Comparison of ENCODE assay signal across 15 cellular contexts in genomic region chr2:7032371-7032770, GRCh38.
DNase-seq lines count a peak whose midpoint lies in the region; ATAC-seq, FAIRE-seq and TF ChIP-seq lines count a peak whose summit lies in the region.
"Had no signal": no experiment of that assay in that cellular context is flagged by ENCODE, and none has a peak within 500 bp of the region (broad histone marks: within the 10 kb centered on the region; RNA-seq: fewer than 3 reads in every experiment).

No MANE protein-coding gene starts in this region.

- H3K36me3 ChIP-seq in HepG2 (replicated peaks in 1 of 2; ENCODE audit: control insufficient read depth in 1 of 2, insufficient read depth in 2 of 2, low read length in 2 of 2) (peaks cover 5 to 22% of the 10 kb centered on the region in 2 experiments; a peak in 3 of 5 replicates), right lobe of liver (no peaks in the 10 kb centered on the region)
- H3K36me3 ChIP-seq: SJCRH30 had no signal

- H3K4me1 Mint-ChIP-seq in T-helper 17 cell = peaks cover 9% of the 10 kb centered on the region
- peaks cover 8 to 14% (median 8%) of the 10 kb centered on the region in 4 donors for H3K4me1 Mint-ChIP-seq in naive thymus-derived CD8-positive, alpha-beta T cell

- TF ChIP-seq EP300 in HepG2 (IDR thresholded peaks at IDR 0.05; ENCODE audit: low read depth in 2 of 2, low read length in 2 of 2) (no peak), HepG2 (CRISPR knock-in tag; IDR thresholded peaks at IDR 0.05; ENCODE audit: borderline replicate concordance) (no peak)

- H3K27me3 Mint-ChIP-seq in T-helper 17 cell = no peaks in the 10 kb centered on the region
- H3K27me3 Mint-ChIP-seq in naive thymus-derived CD8-positive, alpha-beta T cell = no peaks in the 10 kb centered on the region

- TF ChIP-seq POLR2A in HepG2 (IDR thresholded peaks at IDR 0.05; ENCODE audit: insufficient read depth in 1 of 2, low read depth in 2 of 2, low read length in 2 of 2) (no peak), right lobe of liver (IDR thresholded peaks at IDR 0.05) (no peak)

- TF ChIP-seq CTCF in HepG2 (CRISPR knock-in tag; IDR thresholded peaks at IDR 0.05) = no peak
- TF ChIP-seq CTCF in right lobe of liver (IDR thresholded peaks at IDR 0.05) = no peak
- TF ChIP-seq CTCF in omental fat pad (IDR thresholded peaks at IDR 0.05) = no peak

- no peak overlapping the region for H3K4me3 Mint-ChIP-seq in T-helper 17 cell
- no peak overlapping the region for H3K4me3 Mint-ChIP-seq in naive thymus-derived CD8-positive, alpha-beta T cell
- H3K4me3 Mint-ChIP-seq: CD8-positive, alpha-beta T cell; IgD-negative memory B cell had no signal

- WGBS in HepG2 (ENCODE audit: low lambda C conversion rate) = 93% methylated on average over 16 of the region's 16 CpGs
- WGBS in right lobe of liver (ENCODE audit: insufficient coverage, low coverage, low lambda C conversion rate, missing lambda C conversion rate) = 89% methylated on average over 5 of the region's 16 CpGs

- H3K9me3 ChIP-seq in HepG2 (ENCODE audit: low read length) (no peaks in the 10 kb centered on the region), right lobe of liver (no peaks in the 10 kb centered on the region), T-helper 17 cell (ENCODE audit: control insufficient read depth, low read length, poor library complexity, severe bottlenecking) (no peaks in the 10 kb centered on the region)
- H3K9me3 ChIP-seq: SJCRH30 had no signal

- POLR2A ChIA-PET in HepG2 (lab: Yijun Ruan, JAX) = interaction anchor here (1.1 kb wide), 1 partner anchor 111 kb away, joined by 3 read pairs; no protein-coding TSS in a partner anchor
- POLR2A ChIA-PET in naive thymus-derived CD8-positive, alpha-beta T cell (lab: Charles Lee) = interaction anchor here (1.1 to 1.5 kb wide), 4 partner anchors 12 to 166 kb away, joined by 3 to 5 read pairs (median 4); no protein-coding TSS in a partner anchor

- peak overlapping the region; percentile 63 for H3K27ac Mint-ChIP-seq in T-helper 17 cell
- H3K27ac Mint-ChIP-seq in naive thymus-derived CD8-positive, alpha-beta T cell = peak overlapping the region in 7 of 10 donors; percentile 17 to 77 (median 53)
- H3K27ac Mint-ChIP-seq: IgD-negative memory B cell had no signal

- no peaks in the 10 kb centered on the region for H3K79me2 ChIP-seq in HepG2 (ENCODE audit: insufficient read depth, low read length)

- H2AFZ ChIP-seq in HepG2 (ENCODE audit: low read length) = no peak overlapping the region

- no peaks in the 10 kb centered on the region for H3K9me3 Mint-ChIP-seq in naive thymus-derived CD8-positive, alpha-beta T cell
- H3K9me3 Mint-ChIP-seq: CD8-positive, alpha-beta T cell; IgD-negative memory B cell had no signal

- CTCF ChIA-PET in HepG2 (lab: Yijun Ruan, JAX; ENCODE audit: low intra/inter-chr PET ratio, low total read pairs) = no interaction called here

- H4K20me1 ChIP-seq in HepG2 (ENCODE audit: insufficient read depth, low read length) = peaks cover 7% of the 10 kb centered on the region; the same call in 1 of the 2 replicates

- no TSS peak for BruUV-seq in HepG2 (replicated peaks; lab: Mats Ljungman, UMichigan)

- no peak overlapping the region for H3K4me2 ChIP-seq in HepG2 (ENCODE audit: low read depth, low read length)

- H3K9ac ChIP-seq in HepG2 (ENCODE audit: insufficient read depth, low read depth, low read length) = no peak overlapping the region

- in situ Hi-C loops in HepG2 (cut with HindIII; ENCODE audit: extremely low pct_ligation_motif_present, low pct_unique_long_range_greater_than_20kb) = no loop called here

- H3K4me1 ChIP-seq in HepG2 (ENCODE audit: insufficient read depth, low read length) (peaks cover 37% of the 10 kb centered on the region), right lobe of liver (no peaks in the 10 kb centered on the region)
- H3K4me1 ChIP-seq: SJCRH30 had no signal

- no peak overlapping the region for H3K27ac ChIP-seq in HepG2 (ENCODE audit: extremely low read length, insufficient read depth, low read length)
- H3K27ac ChIP-seq in right lobe of liver = no peak overlapping the region
- peak overlapping the region; percentile 11 for H3K27ac ChIP-seq in temporal lobe (ENCODE audit: low read depth, low read length)
- H3K27ac ChIP-seq: SJCRH30 had no signal

- H3K27me3 ChIP-seq in HepG2 (ENCODE audit: control insufficient read depth in 1 of 2, insufficient read depth in 2 of 2, low read length in 2 of 2) (no peaks in the 10 kb centered on the region), right lobe of liver (no peaks in the 10 kb centered on the region)
- H3K27me3 ChIP-seq: SJCRH30 had no signal

- intact Hi-C loops in HepG2 (cut with micrococcal nuclease; ENCODE audit: unreplicated experiment) (no loop called here), right lobe of liver (cut with DNase I) (loop anchor here in 1 of 2 donors (10.0 kb wide), 1 partner anchor 138 kb away; no protein-coding TSS in a partner anchor)

- ATAC-seq in HepG2 (no peak), right lobe of liver (no peak), T-helper 17 cell (no peak), omental fat pad (ENCODE audit: low FRiP score) (no peak), HG02759 (IDR thresholded peaks at IDR 0.05; ENCODE audit: unreplicated experiment) (no peak)
- no peak for ATAC-seq in naive thymus-derived CD8-positive, alpha-beta T cell

- no peak for DNase-seq in HepG2 (ENCODE audit: low spot score)
- DNase-seq in right lobe of liver = no peak
- DNase-seq in T-helper 17 cell = no peak
- DNase-seq in naive thymus-derived CD8-positive, alpha-beta T cell = no peak
- no peak for DNase-seq in omental fat pad (ENCODE audit: low spot score)
- no peak for DNase-seq in dermis blood vessel endothelial cell
- DNase-seq: GF-D8, GOT3, HCEC 1CT had no signal

- H3K4me3 ChIP-seq in HepG2 (replicated peaks in 1 of 3; ENCODE audit: insufficient read depth in 1 of 3, low read depth in 2 of 3, low read length in 3 of 3) = no peak overlapping the region
- H3K4me3 ChIP-seq in right lobe of liver = no peak overlapping the region
- H3K4me3 ChIP-seq: SJCRH30 had no signal

- TF ChIP-seq RAD21 in HepG2 (CRISPR knock-in tag; IDR thresholded peaks at IDR 0.05) = no peak

- no peak for FAIRE-seq in HepG2 (lab: Jason Lieb, UNC)
- FAIRE-seq: RCC 7860 had no signal

- peaks cover 2% of the 10 kb centered on the region for H3K36me3 Mint-ChIP-seq in T-helper 17 cell (ENCODE audit: low read depth)
- H3K36me3 Mint-ChIP-seq in naive thymus-derived CD8-positive, alpha-beta T cell = peaks cover 0 to 91% (median 15%) of the 10 kb centered on the region in 3 donors
- H3K36me3 Mint-ChIP-seq: IgD-negative memory B cell had no signal

TF ChIP-seq in HepG2, 621 proteins besides CTCF, POLR2A, EP300 and RAD21:
- TF ChIP-seq SRSF1 (optimal IDR thresholded peaks at IDR 0.05; ENCODE audit: low read depth, low read length) = no peak
- peak; percentile 17; the same call in 1 of the 2 replicates for TF ChIP-seq ZBTB33 (CRISPR knock-in tag; IDR thresholded peaks at IDR 0.05)
- TF ChIP-seq ZNF605 (CRISPR knock-in tag; IDR thresholded peaks at IDR 0.05) = 0 out of 2 replicates have a peak, but pooled peaks have one; percentile 31
- no peak for TF ChIP-seq SPEN (CRISPR knock-in tag; IDR thresholded peaks at IDR 0.05; ENCODE audit: low read depth)
- no peak for TF ChIP-seq ZBTB1 (CRISPR knock-in tag; IDR thresholded peaks at IDR 0.05; ENCODE audit: borderline replicate concordance)
